In the genomic region with DNA sequence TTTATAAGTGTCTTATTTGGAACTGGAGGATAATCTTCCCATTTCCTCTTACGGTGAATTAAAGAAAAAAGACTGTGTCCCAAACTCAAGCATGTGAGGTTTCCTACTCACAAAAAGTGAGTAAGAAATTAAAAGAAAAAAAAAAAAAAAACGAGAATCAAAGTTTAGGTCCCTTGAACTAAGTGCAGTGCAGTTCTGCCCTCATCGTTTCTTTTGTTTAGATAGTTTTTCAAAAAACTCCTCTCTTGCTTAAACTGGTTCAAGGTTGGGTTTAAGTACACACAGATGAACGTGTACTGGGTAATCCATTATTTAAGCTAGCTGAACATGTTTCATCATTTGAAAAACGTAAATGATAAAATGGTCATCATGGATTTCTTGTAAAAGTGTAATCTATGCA, we compare ENCODE assay signal across 36 cellular contexts.
"Had no signal": no experiment of that assay in that cellular context is flagged by ENCODE, and none has a peak within 500 bp of the region (broad histone marks: within the 10 kb centered on the region; RNA-seq: fewer than 3 reads in every experiment).

No MANE protein-coding gene starts in this region.

- H3K4me3 ChIP-seq: ascending aorta, cardiac muscle cell had no signal

- H3K27me3 Mint-ChIP-seq: activated CD4-positive, alpha-beta memory T cell treated with anti-CD3 and anti-CD28 coated beads, Interleukin-2, amount 10 ng/mL, durations not matched to agents 7 days and 5 days; activated CD4-positive, alpha-beta T cell treated with anti-CD3 and anti-CD28 coated beads, Interleukin-2, amount 10 ng/mL, durations not matched to agents 24 days and 14 days; activated CD8-positive, alpha-beta memory T cell treated with anti-CD3 and anti-CD28 coated beads, Interleukin-2, amount 10 ng/mL, durations not matched to agents 7 days and 5 days; activated naive CD4-positive, alpha-beta T cell treated with anti-CD3 and anti-CD28 coated beads, Interleukin-2, amount 10 ng/mL, durations not matched to agents 7 days and 5 days; activated naive CD4-positive, alpha-beta T cell treated with anti-CD3 and anti-CD28 coated beads, Interleukin-2, amount 50 U/mL, for 24 hours; activated naive CD8-positive, alpha-beta T cell; activated naive CD8-positive, alpha-beta T cell treated with anti-CD3 and anti-CD28 coated beads, Interleukin-2, amount 10 ng/mL, durations not matched to agents 7 days and 5 days; activated naive CD8-positive, alpha-beta T cell treated with anti-CD3 and anti-CD28 coated beads, Interleukin-2, amount 50 U/mL, for 24 hours; activated T-cell treated with anti-CD3 and anti-CD28 coated beads, Interleukin-2, amount 50 U/mL, for 24 hours; brain; central memory CD8-positive, alpha-beta T cell had no signal

- H3K9me3 ChIP-seq: ascending aorta had no signal

- H3K4me1 Mint-ChIP-seq: activated CD4-positive, alpha-beta memory T cell treated with anti-CD3 and anti-CD28 coated beads, Interleukin-2, amount 10 ng/mL, durations not matched to agents 7 days and 5 days; activated CD4-positive, alpha-beta T cell treated with anti-CD3 and anti-CD28 coated beads, Interleukin-2, amount 10 ng/mL, durations not matched to agents 24 days and 14 days; activated CD8-positive, alpha-beta memory T cell treated with anti-CD3 and anti-CD28 coated beads, Interleukin-2, amount 10 ng/mL, durations not matched to agents 7 days and 5 days; activated naive CD4-positive, alpha-beta T cell treated with anti-CD3 and anti-CD28 coated beads, Interleukin-2, amount 10 ng/mL, durations not matched to agents 7 days and 5 days; activated naive CD4-positive, alpha-beta T cell treated with anti-CD3 and anti-CD28 coated beads, Interleukin-2, amount 50 U/mL, for 24 hours; activated naive CD8-positive, alpha-beta T cell treated with anti-CD3 and anti-CD28 coated beads, Interleukin-2, amount 10 ng/mL, durations not matched to agents 7 days and 5 days; activated naive CD8-positive, alpha-beta T cell treated with anti-CD3 and anti-CD28 coated beads, Interleukin-2, amount 50 U/mL, for 24 hours; brain; central memory CD8-positive, alpha-beta T cell had no signal

- H3K4me3 Mint-ChIP-seq: activated CD4-positive, alpha-beta memory T cell treated with anti-CD3 and anti-CD28 coated beads, Interleukin-2, amount 10 ng/mL, durations not matched to agents 7 days and 5 days; activated CD4-positive, alpha-beta T cell treated with anti-CD3 and anti-CD28 coated beads, Interleukin-2, amount 10 ng/mL, durations not matched to agents 24 days and 14 days; activated CD8-positive, alpha-beta memory T cell treated with anti-CD3 and anti-CD28 coated beads, Interleukin-2, amount 10 ng/mL, durations not matched to agents 7 days and 5 days; activated CD8-positive, alpha-beta T cell treated with anti-CD3 and anti-CD28 coated beads, Interleukin-2, amount 10 ng/mL, durations not matched to agents 7 days and 5 days; activated naive CD4-positive, alpha-beta T cell treated with anti-CD3 and anti-CD28 coated beads, Interleukin-2, amount 10 ng/mL, durations not matched to agents 7 days and 5 days; activated naive CD4-positive, alpha-beta T cell treated with anti-CD3 and anti-CD28 coated beads, Interleukin-2, amount 50 U/mL, for 24 hours; activated naive CD8-positive, alpha-beta T cell; activated naive CD8-positive, alpha-beta T cell treated with anti-CD3 and anti-CD28 coated beads, Interleukin-2, amount 10 ng/mL, durations not matched to agents 7 days and 5 days; activated naive CD8-positive, alpha-beta T cell treated with anti-CD3 and anti-CD28 coated beads, Interleukin-2, amount 50 U/mL, for 24 hours; activated T-cell treated with anti-CD3 and anti-CD28 coated beads, Interleukin-2, amount 50 U/mL, for 24 hours; brain; central memory CD8-positive, alpha-beta T cell; T-helper 1 cell treated with Interleukin-12 subunit alpha and Interleukin-12 subunit beta and Interleukin-4 antibody, amounts not matched to agents 30 μg/mL and 1 μg/mL, for 36 hours; T-helper 2 cell treated with Interferon-gamma antibody and Interleukin-4, amounts not matched to agents 5 μg/mL and 100 μg/mL, for 36 hours had no signal

- H3K27ac ChIP-seq: ascending aorta, cardiac muscle cell, VCaP had no signal

- H3K36me3 ChIP-seq: ascending aorta, cardiac muscle cell had no signal

- H3K27ac Mint-ChIP-seq: activated CD4-positive, alpha-beta memory T cell treated with anti-CD3 and anti-CD28 coated beads, Interleukin-2, amount 10 ng/mL, durations not matched to agents 7 days and 5 days; activated CD4-positive, alpha-beta T cell treated with anti-CD3 and anti-CD28 coated beads, Interleukin-2, amount 10 ng/mL, durations not matched to agents 24 days and 14 days; activated CD8-positive, alpha-beta memory T cell treated with anti-CD3 and anti-CD28 coated beads, Interleukin-2, amount 10 ng/mL, durations not matched to agents 7 days and 5 days; activated CD8-positive, alpha-beta T cell treated with anti-CD3 and anti-CD28 coated beads, Interleukin-2, amount 10 ng/mL, durations not matched to agents 7 days and 5 days; activated naive CD4-positive, alpha-beta T cell treated with anti-CD3 and anti-CD28 coated beads, Interleukin-2, amount 10 ng/mL, durations not matched to agents 7 days and 5 days; activated naive CD4-positive, alpha-beta T cell treated with anti-CD3 and anti-CD28 coated beads, Interleukin-2, amount 50 U/mL, for 24 hours; activated naive CD8-positive, alpha-beta T cell; activated naive CD8-positive, alpha-beta T cell treated with anti-CD3 and anti-CD28 coated beads, Interleukin-2, amount 10 ng/mL, durations not matched to agents 7 days and 5 days; activated naive CD8-positive, alpha-beta T cell treated with anti-CD3 and anti-CD28 coated beads, Interleukin-2, amount 50 U/mL, for 24 hours; activated T-cell treated with anti-CD3 and anti-CD28 coated beads, Interleukin-2, amount 50 U/mL, for 24 hours; activated T-helper 2 cell treated with anti-CD3 and anti-CD28 coated beads, Interferon-gamma antibody, Interleukin-2, Interleukin-4, amounts not matched to agents 10 μg/mL and 5 μg/mL and 100 μg/mL, durations not matched to agents 14 hours and 24 hours and 36 hours; brain; T-helper 1 cell treated with Interleukin-12 subunit alpha and Interleukin-12 subunit beta and Interleukin-4 antibody, amounts not matched to agents 30 μg/mL and 1 μg/mL, for 36 hours; T-helper 2 cell treated with Interferon-gamma antibody and Interleukin-4, amounts not matched to agents 5 μg/mL and 100 μg/mL, for 36 hours had no signal

- H3K36me3 Mint-ChIP-seq: activated CD8-positive, alpha-beta memory T cell treated with anti-CD3 and anti-CD28 coated beads, Interleukin-2, amount 10 ng/mL, durations not matched to agents 7 days and 5 days; activated naive CD4-positive, alpha-beta T cell treated with anti-CD3 and anti-CD28 coated beads, Interleukin-2, amount 10 ng/mL, durations not matched to agents 7 days and 5 days; activated naive CD4-positive, alpha-beta T cell treated with anti-CD3 and anti-CD28 coated beads, Interleukin-2, amount 50 U/mL, for 24 hours; activated naive CD8-positive, alpha-beta T cell; activated naive CD8-positive, alpha-beta T cell treated with anti-CD3 and anti-CD28 coated beads, Interleukin-2, amount 10 ng/mL, durations not matched to agents 7 days and 5 days; brain had no signal

- H3K9me3 Mint-ChIP-seq: activated CD4-positive, alpha-beta memory T cell treated with anti-CD3 and anti-CD28 coated beads, Interleukin-2, amount 10 ng/mL, durations not matched to agents 7 days and 5 days; activated CD4-positive, alpha-beta T cell treated with anti-CD3 and anti-CD28 coated beads, Interleukin-2, amount 10 ng/mL, durations not matched to agents 24 days and 14 days; activated naive CD4-positive, alpha-beta T cell treated with anti-CD3 and anti-CD28 coated beads, Interleukin-2, amount 50 U/mL, for 24 hours; activated naive CD8-positive, alpha-beta T cell treated with anti-CD3 and anti-CD28 coated beads, Interleukin-2, amount 10 ng/mL, durations not matched to agents 7 days and 5 days; activated T-cell treated with anti-CD3 and anti-CD28 coated beads, Interleukin-2, amount 50 U/mL, for 24 hours; activated T-helper 2 cell treated with anti-CD3 and anti-CD28 coated beads, Interferon-gamma antibody, Interleukin-2, Interleukin-4, amounts not matched to agents 10 μg/mL and 5 μg/mL and 100 μg/mL, durations not matched to agents 14 hours and 24 hours and 36 hours; brain; T-helper 1 cell treated with Interleukin-12 subunit alpha and Interleukin-12 subunit beta and Interleukin-4 antibody, amounts not matched to agents 30 μg/mL and 1 μg/mL, for 36 hours; T-helper 2 cell treated with Interferon-gamma antibody and Interleukin-4, amounts not matched to agents 5 μg/mL and 100 μg/mL, for 36 hours had no signal

- H3K27me3 ChIP-seq: ascending aorta, cardiac muscle cell had no signal

- ATAC-seq: activated CD4-positive, CD25-positive, alpha-beta regulatory T cell treated with anti-CD3 and anti-CD28 coated beads, Interleukin-2, amount 50 U/mL, for 24 hours; activated CD8-positive, alpha-beta memory T cell treated with anti-CD3 and anti-CD28 coated beads, Interleukin-2, amount 10 ng/mL, durations not matched to agents 7 days and 5 days; activated CD8-positive, alpha-beta T cell treated with anti-CD3 and anti-CD28 coated beads, Interleukin-2, amount 10 ng/mL, durations not matched to agents 7 days and 5 days; activated naive CD8-positive, alpha-beta T cell treated with anti-CD3 and anti-CD28 coated beads, Interleukin-2, amount 50 U/mL, for 24 hours had no signal

- H3K4me1 ChIP-seq: ascending aorta had no signal

- DNase-seq: activated CD4-positive, alpha-beta memory T cell treated with anti-CD3 and anti-CD28 coated beads, Interleukin-2, amount 10 ng/mL, durations not matched to agents 7 days and 5 days; activated CD4-positive, alpha-beta T cell treated with anti-CD3 and anti-CD28 coated beads for 1 hour; activated CD4-positive, alpha-beta T cell treated with anti-CD3 and anti-CD28 coated beads for 4 hours; activated CD4-positive, alpha-beta T cell treated with anti-CD3 and anti-CD28 coated beads, Interleukin-2, amount 10 ng/mL, durations not matched to agents 24 days and 14 days; activated CD4-positive, alpha-beta T cell treated with anti-CD3 and anti-CD28 coated beads, Interleukin-2, amount 50 U/mL, for 48 hours; activated CD4-positive, CD25-positive, alpha-beta regulatory T cell; activated CD8-positive, alpha-beta memory T cell treated with anti-CD3 and anti-CD28 coated beads for 24 hours; activated CD8-positive, alpha-beta memory T cell treated with anti-CD3 and anti-CD28 coated beads, Interleukin-2, amount 10 ng/mL, durations not matched to agents 7 days and 5 days; activated CD8-positive, alpha-beta memory T cell treated with anti-CD3 and anti-CD28 coated beads, Interleukin-2, amount 50 U/mL, for 48 hours; activated CD8-positive, alpha-beta T cell treated with anti-CD3 and anti-CD28 coated beads, Interleukin-2, amount 10 ng/mL, durations not matched to agents 7 days and 5 days; activated effector memory CD4-positive, alpha-beta T cell treated with Interleukin-2 at 50 U/mL for 16 hours; activated gamma-delta T cell; activated naive CD4-positive, alpha-beta T cell treated with anti-CD3 and anti-CD28 coated beads, Interleukin-2, amount 10 ng/mL, durations not matched to agents 7 days and 5 days; activated naive CD4-positive, alpha-beta T cell treated with Interleukin-2 at 50 U/mL for 16 hours; activated naive CD8-positive, alpha-beta T cell treated with anti-CD3 and anti-CD28 coated beads, Interleukin-2, amount 10 ng/mL, durations not matched to agents 7 days and 5 days; activated naive CD8-positive, alpha-beta T cell treated with anti-CD3 and anti-CD28 coated beads, Interleukin-2, amount 50 U/mL, for 24 hours; activated T-cell treated with anti-CD3 and anti-CD28 coated beads, Interleukin-2, amount 50 U/mL, for 24 hours; activated T-cell treated with anti-CD3 and anti-CD28 coated beads, Interleukin-2, amount 50 U/mL, for 48 hours; amygdala; anterior cingulate cortex; caudate nucleus; cerebellar nuclear complex; T-helper 1 cell; T-helper 2 cell; T-helper 9 cell had no signal
